Comparison of ENCODE assay signal across 30 cellular contexts in the genomic region with DNA sequence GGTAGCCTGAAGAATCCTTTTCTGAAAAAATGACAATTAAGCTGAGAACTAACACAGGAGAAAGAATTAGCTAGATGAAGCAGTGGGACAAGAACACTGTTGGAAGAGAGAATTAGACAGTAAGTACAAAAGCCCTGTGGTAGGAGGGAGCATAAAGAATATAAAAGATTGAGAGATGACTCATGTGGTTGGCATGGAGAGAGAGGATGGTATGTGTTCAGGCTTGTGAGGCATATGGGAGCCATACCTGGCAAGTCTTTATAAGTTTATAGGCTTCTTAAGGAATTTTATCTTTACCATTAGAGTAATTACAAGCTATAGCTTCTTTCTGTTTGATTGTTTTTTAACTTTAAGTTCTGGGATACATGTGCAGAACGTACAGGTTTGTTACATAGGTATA.
"Had no signal": no experiment of that assay in that cellular context is flagged by ENCODE, and none has a peak within 500 bp of the region (broad histone marks: within the 10 kb centered on the region; RNA-seq: fewer than 3 reads in every experiment).

No MANE protein-coding gene starts in this region.

- H3K4me1 Mint-ChIP-seq: activated CD4-positive, alpha-beta T cell treated with anti-CD3 and anti-CD28 coated beads, Interleukin-2, amount 10 ng/mL, durations not matched to agents 24 days and 14 days; activated naive CD8-positive, alpha-beta T cell treated with anti-CD3 and anti-CD28 coated beads for 36 hours; nephron progenitor cell; stimulated activated effector memory CD8-positive, alpha-beta T cell treated with anti-CD3 and anti-CD28 coated beads, Interleukin-12 subunit alpha, Interleukin-12 subunit beta, amount 100 ng/mL, for 72 hours; T-helper 17 cell had no signal

- H3K36me3 ChIP-seq: adrenal gland, esophagus muscularis mucosa, heart right ventricle, neutrophil, right lobe of liver, thoracic aorta, WERI-Rb-1 had no signal

- H3K4me3 ChIP-seq: adrenal gland, esophagus muscularis mucosa, heart right ventricle, right lobe of liver, thoracic aorta had no signal

- H3K9me3 Mint-ChIP-seq: activated CD4-positive, alpha-beta memory T cell treated with anti-CD3 and anti-CD28 coated beads for 36 hours; activated CD4-positive, alpha-beta T cell treated with anti-CD3 and anti-CD28 coated beads, Interleukin-2, amount 10 ng/mL, durations not matched to agents 24 days and 14 days; activated naive CD4-positive, alpha-beta T cell treated with anti-CD3 and anti-CD28 coated beads for 36 hours; activated T-helper 1 cell treated with anti-CD3 and anti-CD28 coated beads, Interleukin-12 subunit alpha, Interleukin-12 subunit beta, Interleukin-2, Interleukin-4 antibody, amounts not matched to agents 30 ng/mL and 10 ng/mL and 1 ng/mL, durations not matched to agents 14 hours and 24 hours and 36 hours; nephron progenitor cell; stimulated activated effector memory CD8-positive, alpha-beta T cell treated with anti-CD3 and anti-CD28 coated beads, Interleukin-12 subunit alpha, Interleukin-12 subunit beta, amount 100 ng/mL, for 72 hours; stimulated activated naive CD8-positive, alpha-beta T cell treated with anti-CD3 and anti-CD28 coated beads, Interleukin-15, Interleukin-2, amounts not matched to agents 100 ng/mL and 50 ng/mL, for 24 hours had no signal

- ATAC-seq: activated CD4-positive, CD25-positive, alpha-beta regulatory T cell treated with anti-CD3 and anti-CD28 coated beads, Interleukin-2, amount 50 U/mL, for 24 hours; effector memory CD8-positive, alpha-beta T cell; heart right ventricle; left cardiac atrium; left ventricle myocardium superior; right lobe of liver; stimulated activated effector memory CD8-positive, alpha-beta T cell treated with anti-CD3 and anti-CD28 coated beads, Interleukin-12 subunit alpha, Interleukin-12 subunit beta, amount 100 ng/mL, for 72 hours; T-helper 17 cell had no signal

- H3K27ac Mint-ChIP-seq: activated CD4-positive, alpha-beta memory T cell treated with anti-CD3 and anti-CD28 coated beads for 36 hours; activated CD4-positive, alpha-beta T cell treated with anti-CD3 and anti-CD28 coated beads, Interleukin-2, amount 10 ng/mL, durations not matched to agents 24 days and 14 days; activated naive CD4-positive, alpha-beta T cell treated with anti-CD3 and anti-CD28 coated beads for 36 hours; activated naive CD8-positive, alpha-beta T cell treated with anti-CD3 and anti-CD28 coated beads for 36 hours; activated T-helper 1 cell treated with anti-CD3 and anti-CD28 coated beads, Interleukin-12 subunit alpha, Interleukin-12 subunit beta, Interleukin-2, Interleukin-4 antibody, amounts not matched to agents 30 ng/mL and 10 ng/mL and 1 ng/mL, durations not matched to agents 14 hours and 24 hours and 36 hours; brain; effector memory CD8-positive, alpha-beta T cell; nephron progenitor cell; stimulated activated effector memory CD8-positive, alpha-beta T cell treated with anti-CD3 and anti-CD28 coated beads, Interleukin-12 subunit alpha, Interleukin-12 subunit beta, amount 100 ng/mL, for 72 hours; stimulated activated naive CD8-positive, alpha-beta T cell treated with anti-CD3 and anti-CD28 coated beads, Interleukin-15, Interleukin-2, amounts not matched to agents 100 ng/mL and 50 ng/mL, for 24 hours; T-helper 17 cell had no signal

- H3K27me3 ChIP-seq: adrenal gland, esophagus muscularis mucosa, heart right ventricle, neutrophil, right lobe of liver had no signal

- H3K4me1 ChIP-seq: adrenal gland, esophagus muscularis mucosa, heart right ventricle, right lobe of liver had no signal

- H3K9me3 ChIP-seq: adrenal gland, esophagus muscularis mucosa, neutrophil, right lobe of liver, thoracic aorta had no signal

- H3K27me3 Mint-ChIP-seq: activated CD4-positive, alpha-beta memory T cell treated with anti-CD3 and anti-CD28 coated beads for 36 hours; activated CD4-positive, alpha-beta T cell treated with anti-CD3 and anti-CD28 coated beads, Interleukin-2, amount 10 ng/mL, durations not matched to agents 24 days and 14 days; effector memory CD8-positive, alpha-beta T cell; stimulated activated naive CD8-positive, alpha-beta T cell treated with anti-CD3 and anti-CD28 coated beads, Interleukin-15, Interleukin-2, amounts not matched to agents 100 ng/mL and 50 ng/mL, for 24 hours; T-helper 17 cell had no signal

- H3K36me3 Mint-ChIP-seq: activated CD4-positive, alpha-beta memory T cell treated with anti-CD3 and anti-CD28 coated beads for 36 hours; activated naive CD8-positive, alpha-beta T cell treated with anti-CD3 and anti-CD28 coated beads for 36 hours; brain; stimulated activated effector memory CD8-positive, alpha-beta T cell treated with anti-CD3 and anti-CD28 coated beads, Interleukin-12 subunit alpha, Interleukin-12 subunit beta, amount 100 ng/mL, for 72 hours had no signal

- H3K4me3 Mint-ChIP-seq: activated CD4-positive, alpha-beta memory T cell treated with anti-CD3 and anti-CD28 coated beads for 36 hours; activated CD4-positive, alpha-beta T cell treated with anti-CD3 and anti-CD28 coated beads, Interleukin-2, amount 10 ng/mL, durations not matched to agents 24 days and 14 days; activated naive CD4-positive, alpha-beta T cell treated with anti-CD3 and anti-CD28 coated beads for 36 hours; activated naive CD8-positive, alpha-beta T cell treated with anti-CD3 and anti-CD28 coated beads for 36 hours; activated T-helper 1 cell treated with anti-CD3 and anti-CD28 coated beads, Interleukin-12 subunit alpha, Interleukin-12 subunit beta, Interleukin-2, Interleukin-4 antibody, amounts not matched to agents 30 ng/mL and 10 ng/mL and 1 ng/mL, durations not matched to agents 14 hours and 24 hours and 36 hours; brain; effector memory CD8-positive, alpha-beta T cell; nephron progenitor cell; stimulated activated effector memory CD8-positive, alpha-beta T cell treated with anti-CD3 and anti-CD28 coated beads, Interleukin-12 subunit alpha, Interleukin-12 subunit beta, amount 100 ng/mL, for 72 hours; stimulated activated naive CD8-positive, alpha-beta T cell treated with anti-CD3 and anti-CD28 coated beads, Interleukin-15, Interleukin-2, amounts not matched to agents 100 ng/mL and 50 ng/mL, for 24 hours; T-helper 17 cell had no signal

- H3K27ac ChIP-seq: adrenal gland, esophagus muscularis mucosa, heart right ventricle, neutrophil, right lobe of liver, thoracic aorta, WERI-Rb-1 had no signal

- DNase-seq: activated CD4-positive, alpha-beta memory T cell treated with anti-CD3 and anti-CD28 coated beads for 36 hours; activated CD4-positive, alpha-beta T cell treated with anti-CD3 and anti-CD28 coated beads, Interleukin-2, amount 10 ng/mL, durations not matched to agents 24 days and 14 days; activated CD8-positive, alpha-beta memory T cell treated with anti-CD3 and anti-CD28 coated beads, Interleukin-2, amount 50 U/mL, for 4 hours; activated effector memory CD4-positive, alpha-beta T cell treated with anti-CD3 and anti-CD28 coated beads, Interleukin-2, amount 50 U/mL, for 16 hours; activated naive CD4-positive, alpha-beta T cell treated with anti-CD3 and anti-CD28 coated beads for 36 hours; activated naive CD8-positive, alpha-beta T cell treated with anti-CD3 and anti-CD28 coated beads for 36 hours; activated T-cell treated with anti-CD3 and anti-CD28 coated beads, Interleukin-2, amount 50 U/mL, for 1 hour; adrenal gland; aorta; caudate nucleus; cortex of kidney; effector memory CD8-positive, alpha-beta T cell; foreskin melanocyte; heart right ventricle; left cardiac atrium; left ventricle myocardium superior; nephron progenitor cell; right lobe of liver; stimulated activated CD4-positive, alpha-beta T cell treated with anti-CD3 and anti-CD28 coated beads, Interleukin-4, amount 100 ng/mL, for 24 hours; T-helper 17 cell; T1000; WERI-Rb-1 had no signal
